Comparison of ENCODE assay signal across 31 cellular contexts in genomic region chr1:205398586-205398985, GRCh38. TPM values are rescaled to one million over a fixed set of nuclear protein-coding genes. Genes with fewer than 3 reads are reported as not detected.
"Had no signal": no experiment of that assay in that cellular context is flagged by ENCODE, and none has a peak within 500 bp of the region (broad histone marks: within the 10 kb centered on the region; RNA-seq: fewer than 3 reads in every experiment).

No MANE protein-coding gene starts in this region.

- H3K27ac ChIP-seq: heart left ventricle, left ventricle myocardium inferior, neutrophil, parathyroid adenoma, right atrium auricular region, right lobe of liver, stomach, testis, thyroid gland, transverse colon, upper lobe of left lung had no signal

- H3K27ac Mint-ChIP-seq: memory B cell; naive thymus-derived CD8-positive, alpha-beta T cell; nephron; progenitor cell of endocrine pancreas; stimulated activated naive B cell treated with anti-CD40 and anti-IgM and Interleukin-4, amounts not matched to agents 10 μg/mL and 1 μg/mL and 100 μg/mL, for 72 hours had no signal

- H3K4me1 ChIP-seq: heart left ventricle, left ventricle myocardium inferior, parathyroid adenoma, right atrium auricular region, right lobe of liver, stomach, testis, thyroid gland, transverse colon, upper lobe of left lung had no signal

- H3K9me3 ChIP-seq: heart left ventricle, left ventricle myocardium inferior, neutrophil, right atrium auricular region, right lobe of liver, stomach, testis, thyroid gland, transverse colon, upper lobe of left lung had no signal

- H2AFZ ChIP-seq: parathyroid adenoma had no signal

- ATAC-seq: heart left ventricle; naive thymus-derived CD8-positive, alpha-beta T cell; right lobe of liver; stimulated activated naive B cell treated with anti-CD40 and anti-IgM and Interleukin-4, amounts not matched to agents 10 μg/mL and 1 μg/mL and 100 μg/mL, for 72 hours; stimulated activated naive CD8-positive, alpha-beta T cell treated with anti-CD3 and anti-CD28 coated beads, Interleukin-15, Interleukin-2, amounts not matched to agents 100 U/mL and 50 U/mL, for 24 hours had no signal

- H3K4me2 ChIP-seq: smooth muscle cell had no signal

- H3K4me3 Mint-ChIP-seq: memory B cell; naive thymus-derived CD8-positive, alpha-beta T cell; nephron; neural crest cell; stimulated activated naive B cell treated with anti-CD40 and anti-IgM and Interleukin-4, amounts not matched to agents 10 μg/mL and 1 μg/mL and 100 μg/mL, for 72 hours had no signal

- H3K27me3 ChIP-seq: right atrium auricular region, right lobe of liver, testis, thyroid gland, upper lobe of left lung had no signal

- H3K36me3 ChIP-seq: heart left ventricle, left ventricle myocardium inferior, neutrophil, right atrium auricular region, right lobe of liver, stomach, thyroid gland, transverse colon, upper lobe of left lung had no signal

- H3K4me3 ChIP-seq: heart left ventricle, left ventricle myocardium inferior, right atrium auricular region, right lobe of liver, smooth muscle cell, stomach, testis, thyroid gland, transverse colon, upper lobe of left lung had no signal

- H3K36me3 Mint-ChIP-seq: memory B cell; naive thymus-derived CD8-positive, alpha-beta T cell; stimulated activated naive B cell treated with anti-CD40 and anti-IgM and Interleukin-4, amounts not matched to agents 10 μg/mL and 1 μg/mL and 100 μg/mL, for 72 hours had no signal

- H3K4me1 Mint-ChIP-seq: nephron; stimulated activated naive B cell treated with anti-CD40 and anti-IgM and Interleukin-4, amounts not matched to agents 10 μg/mL and 1 μg/mL and 100 μg/mL, for 72 hours had no signal

- H3K9ac ChIP-seq: parathyroid adenoma had no signal

- DNase-seq: heart left ventricle; hypothalamus; islet precursor cell; left ventricle myocardium inferior; naive thymus-derived CD8-positive, alpha-beta T cell; occipital lobe; right lobe of liver; stimulated activated CD4-positive, alpha-beta T cell treated with anti-CD3 and anti-CD28 coated beads, Interleukin-2, amount 100 ng/mL, for 24 hours; stimulated activated CD4-positive, alpha-beta T cell treated with anti-CD3 and anti-CD28 coated beads, Interleukin-4, amount 100 ng/mL, for 1 hour; stimulated activated naive B cell treated with anti-CD40 and anti-IgM and Interleukin-4, amounts not matched to agents 10 μg/mL and 1 μg/mL and 100 μg/mL, for 72 hours; stimulated activated naive CD8-positive, alpha-beta T cell treated with anti-CD3 and anti-CD28 coated beads, Interleukin-15, Interleukin-2, amounts not matched to agents 100 U/mL and 50 U/mL, for 24 hours; stomach; testis; thyroid gland; transverse colon; upper lobe of left lung had no signal

RNA-seq across cellular contexts. Expression of gene LEMD1, which starts 23.3 kb away (rescaled TPM):
- total RNA-seq: left ventricle myocardium inferior; lower leg skin; lung microvascular endothelial cell; naive thymus-derived CD8-positive, alpha-beta T cell; osteocyte; pulmonary artery endothelial cell; right atrium auricular region; right lobe of liver; skeletal muscle tissue; stomach; transverse colon; urinary bladder had no signal
- polyA plus RNA-seq: heart left ventricle; naive thymus-derived CD8-positive, alpha-beta T cell; urinary bladder had no signal

RNA-seq across cellular contexts. Expression of gene KLHDC8A, which starts 41.9 kb away (rescaled TPM):
- total RNA-seq: lung microvascular endothelial cell; naive thymus-derived CD8-positive, alpha-beta T cell; osteocyte; pulmonary artery endothelial cell; renal cortical epithelial cell; smooth muscle cell had no signal
- polyA plus RNA-seq: naive thymus-derived CD8-positive, alpha-beta T cell had no signal

RNA-seq across cellular contexts. Expression of gene BLACAT1, which starts 57.3 kb away (rescaled TPM):
- total RNA-seq: left ventricle myocardium inferior, lung microvascular endothelial cell, osteocyte, pulmonary artery endothelial cell, skeletal muscle tissue, urinary bladder had no signal
- polyA plus RNA-seq: heart left ventricle; naive thymus-derived CD8-positive, alpha-beta T cell had no signal
